In the genomic region with DNA sequence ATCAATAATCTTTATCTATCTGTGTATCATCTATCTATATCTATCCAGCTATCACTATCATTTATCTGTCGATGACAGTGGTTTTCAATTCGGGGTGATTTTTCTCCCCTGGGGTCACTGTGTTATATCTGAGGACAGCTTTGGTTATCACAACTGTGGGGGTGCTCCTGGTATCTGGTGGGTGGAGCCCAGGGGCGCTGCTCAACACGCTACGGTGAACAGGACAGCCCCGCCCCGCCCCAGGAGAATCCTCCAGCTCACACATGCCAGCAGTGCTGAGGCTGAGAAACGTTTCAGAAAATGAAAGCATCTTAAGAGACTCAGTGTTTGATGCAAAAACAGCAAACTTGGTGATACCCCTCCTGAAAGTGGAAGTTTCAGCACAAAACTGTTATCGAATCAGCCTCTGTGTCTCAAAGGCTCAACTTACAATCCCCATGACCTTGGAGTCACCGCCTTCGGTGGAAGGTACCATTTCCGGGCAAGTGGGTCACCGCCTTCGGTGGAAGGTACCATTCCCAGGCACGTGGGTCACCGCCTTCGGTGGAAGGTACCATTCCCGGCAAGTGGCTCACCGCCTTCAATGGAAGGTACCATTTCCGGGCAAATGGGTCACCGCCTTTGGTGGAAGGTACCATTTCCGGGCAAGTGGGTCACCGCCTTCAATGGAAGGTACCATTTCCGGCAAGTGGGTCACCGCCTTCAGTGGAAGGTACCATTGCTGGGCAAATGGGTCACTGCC, we compare ENCODE assay signal across 21 cellular contexts.
"Had no signal": no experiment of that assay in that cellular context is flagged by ENCODE, and none has a peak within 500 bp of the region (broad histone marks: within the 10 kb centered on the region; RNA-seq: fewer than 3 reads in every experiment).

No MANE protein-coding gene starts in this region.

- ATAC-seq: activated CD4-positive, alpha-beta T cell treated with anti-CD3 and anti-CD28 coated beads for 36 hours; activated CD8-positive, alpha-beta T cell treated with anti-CD3 and anti-CD28 coated beads, Interleukin-2, amount 10 ng/mL, durations not matched to agents 7 days and 5 days; activated naive CD4-positive, alpha-beta T cell treated with anti-CD3 and anti-CD28 coated beads, Interleukin-2, amount 50 U/mL, for 72 hours; activated naive CD8-positive, alpha-beta T cell treated with anti-CD3 and anti-CD28 coated beads, Interleukin-2, amount 50 U/mL, for 24 hours; T-helper 17 cell had no signal

- H3K9ac ChIP-seq: KMS-11 had no signal

- DNase-seq: activated CD4-positive, alpha-beta T cell treated with anti-CD3 and anti-CD28 coated beads for 36 hours; activated CD8-positive, alpha-beta memory T cell treated with anti-CD3 and anti-CD28 coated beads, Interleukin-2, amount 50 U/mL, for 48 hours; activated CD8-positive, alpha-beta T cell treated with anti-CD3 and anti-CD28 coated beads, Interleukin-2, amount 10 ng/mL, durations not matched to agents 7 days and 5 days; activated naive CD4-positive, alpha-beta T cell treated with Interleukin-2 at 50 U/mL for 16 hours; activated naive CD8-positive, alpha-beta T cell treated with anti-CD3 and anti-CD28 coated beads, Interleukin-2, amount 50 U/mL, for 24 hours; activated T-cell treated with anti-CD3 and anti-CD28 coated beads, Interleukin-2, amount 50 U/mL, for 1 hour; amniotic stem cell; NCI-H1092 treated with DMSO at 0.1 percent for 48 hours; NCI-H1436; NCI-H1694 treated with DMSO at 0.1 percent for 48 hours; NCI-H2029 treated with DMSO at 0.1 percent for 48 hours; NCI-H510A treated with DMSO at 0.1 percent for 48 hours; NCI-H69; NK-92 treated with Interleukin-12 subunit alpha and Interleukin-12 subunit beta, amount 100 ng/mL, for 24 hours; SIG-M5; T-helper 17 cell; T-helper 9 cell had no signal

- H3K27ac ChIP-seq: KMS-11 had no signal

- H3K4me2 ChIP-seq: KMS-11 had no signal

- FAIRE-seq: astrocyte, TTC549 had no signal
